Comparison of ENCODE assay signal across 8 cellular contexts in the genomic region with DNA sequence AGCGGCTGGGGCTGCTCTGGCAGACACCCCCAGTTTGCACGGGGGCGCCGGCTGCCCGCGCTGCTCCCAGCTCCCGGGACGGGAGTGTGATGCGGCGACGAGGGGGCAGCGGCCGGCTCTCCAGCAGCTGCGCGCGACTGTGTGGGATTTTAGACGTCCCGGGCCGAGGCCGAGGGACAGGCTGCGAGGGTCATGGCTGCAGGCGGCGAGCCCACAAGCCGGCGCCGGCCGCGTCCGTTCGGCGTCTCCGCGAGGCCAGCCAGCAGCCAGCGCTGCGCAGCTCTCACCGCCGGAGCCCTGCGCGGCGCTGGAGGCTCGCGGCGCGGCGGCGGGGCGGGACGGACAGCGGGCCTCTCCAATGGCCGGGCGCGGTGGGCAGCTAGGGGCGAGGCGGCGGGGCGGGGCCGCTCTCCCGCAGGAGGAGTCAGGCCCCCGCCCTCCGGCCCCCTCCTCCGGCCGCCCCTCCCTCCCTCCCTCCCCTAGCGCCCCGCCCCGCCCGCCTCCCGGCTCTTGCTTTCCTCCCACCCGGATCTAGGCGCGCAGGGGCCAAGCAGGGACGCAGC. TPM values are rescaled to one million over a fixed set of nuclear protein-coding genes. Genes with fewer than 3 reads are reported as not detected.
DNase-seq lines count a peak whose midpoint lies in the region; ATAC-seq, FAIRE-seq and TF ChIP-seq lines count a peak whose summit lies in the region.

A gene (minus strand): TSS at position 285 of the 563 bp plus-strand sequence. CDS start 310 bp downstream, outside the sequence.

- TF ChIP-seq EP300 in A549 (IDR thresholded peaks at IDR 0.05) = no peak

- H3K27me3 Mint-ChIP-seq in central memory CD8-positive, alpha-beta T cell = peaks cover 38% of the 10 kb centered on the region

- H3K36me3 Mint-ChIP-seq in central memory CD8-positive, alpha-beta T cell (ENCODE audit: insufficient read depth) = peaks cover 2% of the 10 kb centered on the region

- CTCF ChIA-PET in A549 (lab: Yijun Ruan, JAX) = interaction anchor here (0.6 to 5.8 kb wide), 16 partner anchors 9 to 1009 kb away, joined by 3 to 46 read pairs (median 4); a partner anchor contains a TSS

- TF ChIP-seq CTCF in A549 (IDR thresholded peaks at IDR 0.05) = no peak

- H3K9me3 ChIP-seq in A549 = no peaks in the 10 kb centered on the region

- H3K4me1 ChIP-seq in A549 = peaks cover 9% of the 10 kb centered on the region; the same call in 1 of the 3 replicates

- POLR2A ChIA-PET in A549 (lab: Yijun Ruan, JAX) = interaction anchor here (0.5 to 2.6 kb wide), 11 partner anchors 21 to 957 kb away, joined by 3 to 16 read pairs (median 3); a partner anchor contains a TSS

- H3K4me3 Mint-ChIP-seq in central memory CD8-positive, alpha-beta T cell = peak within 1 kb of the TSS; percentile 86

- no peak for TF ChIP-seq RAD21 in A549 (conservative IDR thresholded peaks at IDR 0.05 in 1 of 2, IDR thresholded peaks at IDR 0.05 in 1 of 2)

- FAIRE-seq in A549 (lab: Jason Lieb, UNC) = no peak

- H3K4me1 Mint-ChIP-seq in central memory CD8-positive, alpha-beta T cell = peaks cover 20% of the 10 kb centered on the region

- TF ChIP-seq POLR2A in A549 (IDR thresholded peaks at IDR 0.05; ENCODE audit: low read length) = peak; percentile 89

- H3K4me2 ChIP-seq in A549 = peak within 1 kb of the TSS; percentile 100

- DNase-seq in A549 (ENCODE audit: low read depth in 1 of 2, low spot score in 1 of 2) (peak; percentile 78 to 88), NCI-H1417 (lab: John Stamatoyannopoulos, UW) (peak; percentile 87 to 93 (median 90)), T-helper 22 cell (ENCODE audit: low read depth) (peak; percentile 2), inferior parietal cortex (ENCODE audit: extremely low spot score) (peak; percentile 73)
- peak; percentile 13 to 22 for DNase-seq in central memory CD8-positive, alpha-beta T cell (ENCODE audit: low spot score in 2 of 2)

- H3K9me3 Mint-ChIP-seq in central memory CD8-positive, alpha-beta T cell = no peaks in the 10 kb centered on the region

- peak within 1 kb of the TSS; percentile 82 for H3K4me3 ChIP-seq in A549
- H3K4me3 ChIP-seq in skin epidermis = peak within 1 kb of the TSS; percentile 49 to 75 (median 65)

- H3K27ac ChIP-seq in A549 (peak within 1 kb of the TSS; percentile 78 to 92), skin epidermis (peak within 1 kb of the TSS; percentile 19 to 85 (median 76))

- 4% methylated on average over 5 of the region's 71 CpGs for WGBS in A549 (ENCODE audit: missing lambda C conversion rate)

- ATAC-seq in A549 = peak; percentile 90 to 98
- ATAC-seq in GM18498 (IDR thresholded peaks at IDR 0.05; ENCODE audit: unreplicated experiment) = peak; percentile 96
- ATAC-seq in HG02852 (IDR thresholded peaks at IDR 0.05; ENCODE audit: unreplicated experiment) = peak; percentile 92
- ATAC-seq in central memory CD8-positive, alpha-beta T cell (replicated peaks; ENCODE audit: extremely low read depth, poor library complexity, severe bottlenecking) = peak; percentile 79

- H3K27ac Mint-ChIP-seq in central memory CD8-positive, alpha-beta T cell (ENCODE audit: low read depth) = peak within 1 kb of the TSS; percentile 69

TF ChIP-seq in A549, 52 proteins besides CTCF, POLR2A, EP300 and RAD21 (continues in another document):
- TF ChIP-seq CHD4 (IDR thresholded peaks at IDR 0.05; ENCODE audit: borderline replicate concordance) = no peak
- no peak for TF ChIP-seq HDAC2 (IDR thresholded peaks at IDR 0.05)
- no peak for TF ChIP-seq GATA3 (IDR thresholded peaks at IDR 0.05; ENCODE audit: borderline replicate concordance)
- TF ChIP-seq, protein P1, sequence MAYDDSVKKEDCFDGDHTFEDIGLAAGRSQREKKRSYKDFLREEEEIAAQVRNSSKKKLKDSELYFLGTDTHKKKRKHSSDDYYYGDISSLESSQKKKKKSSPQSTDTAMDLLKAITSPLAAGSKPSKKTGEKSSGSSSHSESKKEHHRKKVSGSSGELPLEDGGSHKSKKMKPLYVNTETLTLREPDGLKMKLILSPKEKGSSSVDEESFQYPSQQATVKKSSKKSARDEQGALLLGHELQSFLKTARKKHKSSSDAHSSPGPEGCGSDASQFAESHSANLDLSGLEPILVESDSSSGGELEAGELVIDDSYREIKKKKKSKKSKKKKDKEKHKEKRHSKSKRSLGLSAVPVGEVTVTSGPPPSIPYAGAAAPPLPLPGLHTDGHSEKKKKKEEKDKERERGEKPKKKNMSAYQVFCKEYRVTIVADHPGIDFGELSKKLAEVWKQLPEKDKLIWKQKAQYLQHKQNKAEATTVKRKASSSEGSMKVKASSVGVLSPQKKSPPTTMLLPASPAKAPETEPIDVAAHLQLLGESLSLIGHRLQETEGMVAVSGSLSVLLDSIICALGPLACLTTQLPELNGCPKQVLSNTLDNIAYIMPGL (CRISPR knock-in tag; IDR thresholded peaks at IDR 0.05; ENCODE audit: borderline replicate concordance) = no peak
- no peak for TF ChIP-seq EHF (CRISPR knock-in tag; IDR thresholded peaks at IDR 0.05)
- TF ChIP-seq, protein P2, sequence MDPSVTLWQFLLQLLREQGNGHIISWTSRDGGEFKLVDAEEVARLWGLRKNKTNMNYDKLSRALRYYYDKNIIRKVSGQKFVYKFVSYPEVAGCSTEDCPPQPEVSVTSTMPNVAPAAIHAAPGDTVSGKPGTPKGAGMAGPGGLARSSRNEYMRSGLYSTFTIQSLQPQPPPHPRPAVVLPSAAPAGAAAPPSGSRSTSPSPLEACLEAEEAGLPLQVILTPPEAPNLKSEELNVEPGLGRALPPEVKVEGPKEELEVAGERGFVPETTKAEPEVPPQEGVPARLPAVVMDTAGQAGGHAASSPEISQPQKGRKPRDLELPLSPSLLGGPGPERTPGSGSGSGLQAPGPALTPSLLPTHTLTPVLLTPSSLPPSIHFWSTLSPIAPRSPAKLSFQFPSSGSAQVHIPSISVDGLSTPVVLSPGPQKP (IDR thresholded peaks at IDR 0.05; ENCODE audit: low read depth, low read length) = no peak
- no peak for TF ChIP-seq MYC (IDR thresholded peaks at IDR 0.05; ENCODE audit: borderline replicate concordance, low read length)
- TF ChIP-seq CEBPB (IDR thresholded peaks at IDR 0.05) = no peak
- TF ChIP-seq CBX8 (IDR thresholded peaks at IDR 0.05) = no peak
- no peak for TF ChIP-seq ZC3H11A (IDR thresholded peaks at IDR 0.05)
- TF ChIP-seq RARB (CRISPR knock-in tag; IDR thresholded peaks at IDR 0.05) = no peak
- TF ChIP-seq ZNF302 (CRISPR knock-in tag; IDR thresholded peaks at IDR 0.05) = no peak
- TF ChIP-seq, protein P3, sequence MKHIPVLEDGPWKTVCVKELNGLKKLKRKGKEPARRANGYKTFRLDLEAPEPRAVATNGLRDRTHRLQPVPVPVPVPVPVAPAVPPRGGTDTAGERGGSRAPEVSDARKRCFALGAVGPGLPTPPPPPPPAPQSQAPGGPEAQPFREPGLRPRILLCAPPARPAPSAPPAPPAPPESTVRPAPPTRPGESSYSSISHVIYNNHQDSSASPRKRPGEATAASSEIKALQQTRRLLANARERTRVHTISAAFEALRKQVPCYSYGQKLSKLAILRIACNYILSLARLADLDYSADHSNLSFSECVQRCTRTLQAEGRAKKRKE (CRISPR knock-in tag; IDR thresholded peaks at IDR 0.05; ENCODE audit: low read depth) = no peak
- TF ChIP-seq NPAS2 (CRISPR knock-in tag; IDR thresholded peaks at IDR 0.05; ENCODE audit: borderline replicate concordance) = no peak
- TF ChIP-seq, protein P4, sequence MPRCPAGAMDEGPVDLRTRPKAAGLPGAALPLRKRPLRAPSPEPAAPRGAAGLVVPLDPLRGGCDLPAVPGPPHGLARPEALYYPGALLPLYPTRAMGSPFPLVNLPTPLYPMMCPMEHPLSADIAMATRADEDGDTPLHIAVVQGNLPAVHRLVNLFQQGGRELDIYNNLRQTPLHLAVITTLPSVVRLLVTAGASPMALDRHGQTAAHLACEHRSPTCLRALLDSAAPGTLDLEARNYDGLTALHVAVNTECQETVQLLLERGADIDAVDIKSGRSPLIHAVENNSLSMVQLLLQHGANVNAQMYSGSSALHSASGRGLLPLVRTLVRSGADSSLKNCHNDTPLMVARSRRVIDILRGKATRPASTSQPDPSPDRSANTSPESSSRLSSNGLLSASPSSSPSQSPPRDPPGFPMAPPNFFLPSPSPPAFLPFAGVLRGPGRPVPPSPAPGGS (IDR thresholded peaks at IDR 0.05) = 0 out of 3 replicates have a peak, but pooled peaks have one; percentile 17
- no peak for TF ChIP-seq ESRRA (IDR thresholded peaks at IDR 0.05; ENCODE audit: borderline replicate concordance, low read length)
- TF ChIP-seq KDM1A (IDR thresholded peaks at IDR 0.05; ENCODE audit: low read depth) = no peak
- TF ChIP-seq RNF2 (IDR thresholded peaks at IDR 0.05; ENCODE audit: borderline replicate concordance, low read depth) = no peak; the same call in 1 of the 2 replicates
- no peak for TF ChIP-seq HOXA7 (CRISPR knock-in tag; IDR thresholded peaks at IDR 0.05)
- TF ChIP-seq RFX5 (IDR thresholded peaks at IDR 0.05) = no peak
- TF ChIP-seq TFCP2L1 (CRISPR knock-in tag; IDR thresholded peaks at IDR 0.05) = peak; percentile 71; the same call in 1 of the 2 replicates
- no peak for TF ChIP-seq HOXB13 (CRISPR knock-in tag; IDR thresholded peaks at IDR 0.05; ENCODE audit: low read depth)
- TF ChIP-seq RCOR1 (IDR thresholded peaks at IDR 0.05; ENCODE audit: low read depth, low read length) = no peak
- TF ChIP-seq JUNB (IDR thresholded peaks at IDR 0.05) = no peak
- TF ChIP-seq SREBF2 (IDR thresholded peaks at IDR 0.05) = no peak
- TF ChIP-seq FOXS1 (CRISPR knock-in tag; IDR thresholded peaks at IDR 0.05) = no peak
- TF ChIP-seq, protein P5, sequence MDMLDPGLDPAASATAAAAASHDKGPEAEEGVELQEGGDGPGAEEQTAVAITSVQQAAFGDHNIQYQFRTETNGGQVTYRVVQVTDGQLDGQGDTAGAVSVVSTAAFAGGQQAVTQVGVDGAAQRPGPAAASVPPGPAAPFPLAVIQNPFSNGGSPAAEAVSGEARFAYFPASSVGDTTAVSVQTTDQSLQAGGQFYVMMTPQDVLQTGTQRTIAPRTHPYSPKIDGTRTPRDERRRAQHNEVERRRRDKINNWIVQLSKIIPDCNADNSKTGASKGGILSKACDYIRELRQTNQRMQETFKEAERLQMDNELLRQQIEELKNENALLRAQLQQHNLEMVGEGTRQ (IDR thresholded peaks at IDR 0.05) = no peak

RNA-seq across cellular contexts. Expression of the gene that starts here (rescaled TPM):
- 0.90 and 1.3 TPM in 2 replicates for polyA plus RNA-seq in A549 (2011; rRNA removed)
- 0.41 and 0.60 TPM in 2 replicates for polyA plus RNA-seq in A549 (2012; cell fraction: cytosol; rRNA removed)
- polyA plus RNA-seq in A549 (2012; cell fraction: nucleus; rRNA removed) = 0.48 and 0.67 TPM in 2 replicates
- 0.61 to 0.67 TPM (median 0.66 TPM) in 3 replicates for polyA plus RNA-seq in A549 (2017; fragmentation: RNase III; extraction: RNeasy Plus Mini Kit Qiagen cat#74134 plus additional on column Dnase treatment)
- 1.0 and 1.7 TPM in 2 replicates for polyA minus RNA-seq in A549 (2011; rRNA and poly(A)+ RNA removed)

Comparison
In these comparisons a context has a peak if more than half of its experiments do, and no peak if none do; other contexts are left out.
1. Peak in every context shown above with its lines: DNase-seq, ATAC-seq, H3K4me3 ChIP-seq and H3K27ac ChIP-seq.
2. DNase-seq: peak in every context shown above with its lines; median percentile 90 in NCI-H1417; 83 in A549; 73 in inferior parietal cortex; 18 in central memory CD8-positive, alpha-beta T cell; 2 in T-helper 22 cell.